Comparison of ENCODE assay signal across 1 cellular context in genomic region chr16:47143677-47144558, GRCh38.
TF ChIP-seq lines count a peak whose summit lies in the region.

NETO2 (minus strand) TSS chr16:47143945; CDS start chr16:47143612, 333 bp downstream.

TF ChIP-seq in HepG2, 621 proteins besides CTCF, POLR2A, EP300 and RAD21 (continued from another document and continues in another):
- TF ChIP-seq MAZ (IDR thresholded peaks at IDR 0.05; ENCODE audit: borderline replicate concordance, low read depth, low read length) (no peak), MAZ (CRISPR knock-in tag; IDR thresholded peaks at IDR 0.05; ENCODE audit: low read depth) (peak; percentile 30), YY1 (IDR thresholded peaks at IDR 0.05; ENCODE audit: insufficient read depth, insufficient replicate concordance, low read depth, low read length) (peak; percentile 44), IRF9 (CRISPR knock-in tag; IDR thresholded peaks at IDR 0.05; ENCODE audit: borderline replicate concordance) (peak; percentile 81; the same call in 1 of the 2 replicates), TBX3 (IDR thresholded peaks at IDR 0.05; ENCODE audit: borderline replicate concordance) (no peak), ETS1 (CRISPR knock-in tag; IDR thresholded peaks at IDR 0.05) (no peak), HOXA5 (CRISPR knock-in tag; IDR thresholded peaks at IDR 0.05) (peak; percentile 58; the same call in 1 of the 2 replicates), SNAPC2 (CRISPR knock-in tag; IDR thresholded peaks at IDR 0.05) (no peak), ZNF780A (CRISPR knock-in tag; IDR thresholded peaks at IDR 0.05) (no peak), TFDP2 (CRISPR knock-in tag; IDR thresholded peaks at IDR 0.05) (peak; percentile 36), RFXANK (CRISPR knock-in tag; IDR thresholded peaks at IDR 0.05) (no peak), ZNF264 (CRISPR knock-in tag; IDR thresholded peaks at IDR 0.05) (no peak), RNF219 (CRISPR knock-in tag; IDR thresholded peaks at IDR 0.05) (no peak), TERF1 (CRISPR knock-in tag; IDR thresholded peaks at IDR 0.05) (no peak), SNRNP70 (IDR thresholded peaks at IDR 0.05; ENCODE audit: low read depth, low read length) (no peak), DDIT3 (CRISPR knock-in tag; IDR thresholded peaks at IDR 0.05) (no peak), ZNF616 (CRISPR knock-in tag; IDR thresholded peaks at IDR 0.05; ENCODE audit: low read depth) (no peak), ZNF891 (CRISPR knock-in tag; IDR thresholded peaks at IDR 0.05) (peak; percentile 64; the same call in 1 of the 2 replicates), CSRNP2 (CRISPR knock-in tag; conservative IDR thresholded peaks at IDR 0.05; ENCODE audit: low read depth) (no peak), TCF7 (IDR thresholded peaks at IDR 0.05; ENCODE audit: low read depth) (no peak), CHD4 (IDR thresholded peaks at IDR 0.05; ENCODE audit: borderline replicate concordance, low read length) (no peak), ZC3H4 (CRISPR knock-in tag; IDR thresholded peaks at IDR 0.05; ENCODE audit: borderline replicate concordance) (no peak), REST (IDR thresholded peaks at IDR 0.05; ENCODE audit: borderline replicate concordance in 1 of 2, low read depth in 1 of 2, low read length in 2 of 2) (no peak), NCOA1 (CRISPR knock-in tag; IDR thresholded peaks at IDR 0.05) (no peak), JUN (CRISPR knock-in tag; IDR thresholded peaks at IDR 0.05) (no peak), BHLHE40 (IDR thresholded peaks at IDR 0.05; ENCODE audit: low read length) (no peak), ZNF451 (CRISPR knock-in tag; IDR thresholded peaks at IDR 0.05) (no peak), ZNF329 (CRISPR knock-in tag; IDR thresholded peaks at IDR 0.05; ENCODE audit: low read depth) (0 out of 2 replicates have a peak, but pooled peaks have one; percentile 36), SRSF9 (IDR thresholded peaks at IDR 0.05; ENCODE audit: borderline replicate concordance, insufficient read depth, low read depth, low read length, poor library complexity, severe bottlenecking) (no peak), STAT6 (CRISPR knock-in tag; IDR thresholded peaks at IDR 0.05; ENCODE audit: borderline replicate concordance) (no peak), FLYWCH1 (CRISPR knock-in tag; IDR thresholded peaks at IDR 0.05) (no peak), ZNF180 (CRISPR knock-in tag; IDR thresholded peaks at IDR 0.05; ENCODE audit: borderline replicate concordance, low read depth) (no peak), ATF1 (CRISPR knock-in tag; IDR thresholded peaks at IDR 0.05) (no peak), ZNF44 (CRISPR knock-in tag; IDR thresholded peaks at IDR 0.05) (no peak), HMG20B (CRISPR knock-in tag; conservative IDR thresholded peaks at IDR 0.05) (no peak), DPF2 (CRISPR knock-in tag; IDR thresholded peaks at IDR 0.05; ENCODE audit: borderline replicate concordance, low read depth) (no peak), AHR (CRISPR knock-in tag; IDR thresholded peaks at IDR 0.05) (0 out of 2 replicates have a peak, but pooled peaks have one; percentile 48), DR1 (CRISPR knock-in tag; IDR thresholded peaks at IDR 0.05) (no peak), CREBL2 (CRISPR knock-in tag; IDR thresholded peaks at IDR 0.05; ENCODE audit: borderline replicate concordance) (0 out of 2 replicates have a peak, but pooled peaks have one; percentile 18), SOX5 (CRISPR knock-in tag; IDR thresholded peaks at IDR 0.05; ENCODE audit: borderline replicate concordance) (no peak), ZBTB7A (CRISPR knock-in tag; IDR thresholded peaks at IDR 0.05) (no peak), ZNF160 (CRISPR knock-in tag; IDR thresholded peaks at IDR 0.05) (no peak; the same call in 1 of the 2 replicates), BRCA1 (CRISPR knock-in tag; IDR thresholded peaks at IDR 0.05) (no peak), SMYD3 (CRISPR knock-in tag; IDR thresholded peaks at IDR 0.05) (no peak), SMARCE1 (IDR thresholded peaks at IDR 0.05; ENCODE audit: borderline replicate concordance) (no peak), MYNN (CRISPR knock-in tag; IDR thresholded peaks at IDR 0.05; ENCODE audit: low read depth) (no peak), ELK4 (CRISPR knock-in tag; IDR thresholded peaks at IDR 0.05; ENCODE audit: borderline replicate concordance) (no peak), LBX2 (CRISPR knock-in tag; IDR thresholded peaks at IDR 0.05; ENCODE audit: borderline replicate concordance) (no peak), BORCS8-MEF2B (CRISPR knock-in tag; IDR thresholded peaks at IDR 0.05) (peak; percentile 57; the same call in 1 of the 2 replicates), THYN1 (CRISPR knock-in tag; IDR thresholded peaks at IDR 0.05; ENCODE audit: borderline replicate concordance, low read depth) (no peak), HOXD1 (CRISPR knock-in tag; IDR thresholded peaks at IDR 0.05) (no peak), RXRB (CRISPR knock-in tag; IDR thresholded peaks at IDR 0.05; ENCODE audit: borderline replicate concordance) (peak; percentile 25; the same call in 1 of the 2 replicates)
